Comparison of ENCODE assay signal across 8 cellular contexts in the genomic region with DNA sequence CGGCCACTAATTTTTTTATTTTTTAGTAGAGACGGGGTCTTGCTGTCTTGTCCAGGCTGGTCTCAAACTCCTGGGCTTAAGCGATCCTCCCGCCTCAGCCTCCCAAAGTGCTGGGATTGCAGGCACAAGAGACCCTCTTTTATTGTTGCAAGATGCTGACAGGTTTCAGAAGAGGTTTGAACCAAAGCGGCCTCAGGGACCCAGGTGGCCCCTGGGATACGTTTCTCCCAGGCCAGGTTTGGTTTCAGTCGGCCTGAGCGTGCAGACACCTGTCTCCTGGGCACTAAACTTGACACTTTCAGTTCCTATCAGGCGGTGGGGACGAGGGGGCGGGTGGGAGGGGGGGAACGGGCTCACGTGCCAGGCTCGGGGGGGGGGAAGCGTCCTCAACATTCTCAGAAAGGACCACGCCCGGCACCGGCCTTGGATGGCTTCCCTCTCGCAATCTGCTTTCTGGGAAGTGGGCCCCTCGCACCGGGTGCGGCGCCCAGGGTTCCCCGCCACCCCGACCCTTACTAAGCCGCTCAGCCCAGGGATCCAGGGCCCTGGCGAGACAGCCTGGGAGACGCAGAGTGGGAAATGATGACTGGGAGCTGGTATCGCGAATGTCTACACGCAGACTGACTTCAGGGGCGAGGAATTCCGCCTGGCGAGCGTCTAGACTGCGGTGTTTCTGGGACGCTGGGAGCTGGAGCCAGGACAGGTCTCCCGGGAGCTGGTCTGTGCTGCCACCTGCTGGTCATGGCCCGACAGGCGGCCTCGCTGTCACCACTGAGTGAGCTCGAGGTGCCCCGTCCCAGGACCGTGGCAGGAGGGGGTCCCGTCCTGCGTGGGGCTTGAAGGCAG.
DNase-seq lines count a peak whose midpoint lies in the region; ATAC-seq and TF ChIP-seq lines count a peak whose summit lies in the region.

No MANE protein-coding gene starts in this region.

- peak overlapping the region; percentile 60 for H3K9ac ChIP-seq in HCT116 (ENCODE audit: low read length)

- no peaks in the 10 kb centered on the region for H3K9me2 ChIP-seq in HCT116 (ENCODE audit: insufficient read depth)

- no peak overlapping the region for H2AFZ ChIP-seq in HCT116 (ENCODE audit: low read depth, low read length, poor library complexity, severe bottlenecking)

- H3K27me3 Mint-ChIP-seq in activated CD4-positive, alpha-beta T cell treated with anti-CD3 and anti-CD28 coated beads for 36 hours, result peaks cover 5% of the 10 kb centered on the region

- H3K4me3 ChIP-seq in HCT116 (replicated peaks in 1 of 2; ENCODE audit: low read depth in 1 of 2, low read length in 2 of 2), result peak overlapping the region; percentile 36 to 51
- peak overlapping the region; percentile 44 for H3K4me3 ChIP-seq in choroid plexus epithelial cell (ENCODE audit: low read depth, low read length)

- no peak for TF ChIP-seq POLR2A in HCT116 (IDR thresholded peaks at IDR 0.05; ENCODE audit: borderline replicate concordance, extremely low read depth, insufficient read depth, insufficient read length)

- no peaks in the 10 kb centered on the region for H3K27me3 ChIP-seq in HCT116 (ENCODE audit: insufficient read depth, low read length)

- TF ChIP-seq CTCF in HCT116 (IDR thresholded peaks at IDR 0.05 in 2 of 3, conservative IDR thresholded peaks at IDR 0.05 in 1 of 3; ENCODE audit: borderline replicate concordance in 1 of 3, insufficient read depth in 1 of 3, low read depth in 2 of 3, low read length in 2 of 3) (peak; percentile 90 to 95 (median 91)), choroid plexus epithelial cell (conservative IDR thresholded peaks at IDR 0.05; ENCODE audit: low read depth, low read length) (peak; percentile 98)

- H3K79me2 ChIP-seq in HCT116 (ENCODE audit: insufficient read depth, low read length), result no peaks in the 10 kb centered on the region

- RAD21 ChIA-PET in HCT116 (lab: Charles Lee; ENCODE audit: low non-redundant PET in 1 of 2, low total read pairs in 2 of 2, uncharacterized antibody in 2 of 2, unreplicated experiment in 2 of 2), result interaction anchor here (0.7 to 2.0 kb wide), 13 partner anchors 26 to 283 kb away, joined by 3 to 11 read pairs (median 4); partner anchors contain the start of genes GADD45B (in 2 of the 2) and LSM7 (in 1 of the 2)

- no peaks in the 10 kb centered on the region for H3K9me3 ChIP-seq in HCT116 (ENCODE audit: control insufficient read depth in 1 of 2, insufficient read depth in 1 of 2, low read depth in 1 of 2, low read length in 2 of 2)

- H3K4me2 ChIP-seq in HCT116 (ENCODE audit: low read length), result peak overlapping the region; percentile 95

- H3K27ac ChIP-seq in HCT116 (ENCODE audit: low read depth, low read length), result no peak overlapping the region

- H3K36me3 Mint-ChIP-seq in activated CD4-positive, alpha-beta T cell treated with anti-CD3 and anti-CD28 coated beads for 36 hours (ENCODE audit: low read depth), result peaks cover under 1% of the 10 kb centered on the region

- ATAC-seq in HCT116, result peak; percentile 94
- peak; percentile 67 for ATAC-seq in activated CD4-positive, alpha-beta T cell treated with anti-CD3 and anti-CD28 coated beads for 36 hours
- peak; percentile 96 for ATAC-seq in left lobe of liver
- ATAC-seq in GM21390 (IDR thresholded peaks at IDR 0.05; ENCODE audit: unreplicated experiment), result no peak

- peak; percentile 96 for DNase-seq in Daoy (ENCODE audit: low read depth)
- DNase-seq in HCT116 (ENCODE audit: low read depth, low spot score), result peak; percentile 59
- DNase-seq in NCI-H2029 (lab: John Stamatoyannopoulos, UW), result peak; percentile 66
- peak; percentile 96 for DNase-seq in activated CD4-positive, alpha-beta T cell treated with anti-CD3 and anti-CD28 coated beads for 36 hours
- DNase-seq in choroid plexus epithelial cell (ENCODE audit: low read depth), result peak; percentile 94
- peak; percentile 93 for DNase-seq in left lobe of liver (ENCODE audit: low spot score)
- peak; percentile 89 to 93 for DNase-seq in stimulated activated CD4-positive, alpha-beta T cell treated with anti-CD3 and anti-CD28 coated beads, Interleukin-1b, Interleukin-23, amount 100 ng/mL, for 4 hours (ENCODE audit: low read depth in 2 of 2)

- H3K4me1 Mint-ChIP-seq in activated CD4-positive, alpha-beta T cell treated with anti-CD3 and anti-CD28 coated beads for 36 hours, result peaks cover 53% of the 10 kb centered on the region

- H3K27ac Mint-ChIP-seq in activated CD4-positive, alpha-beta T cell treated with anti-CD3 and anti-CD28 coated beads for 36 hours, result peak overlapping the region; percentile 83

- peaks cover 8 to 21% of the 10 kb centered on the region in 2 experiments; a peak in 3 of 4 replicates for H3K4me1 ChIP-seq in HCT116 (ENCODE audit: control insufficient read depth in 1 of 2, insufficient read depth in 2 of 2, low read length in 2 of 2)

- H3K4me3 Mint-ChIP-seq in activated CD4-positive, alpha-beta T cell treated with anti-CD3 and anti-CD28 coated beads for 36 hours, result peak overlapping the region; percentile 71

- POLR2A ChIA-PET in HCT116 (lab: Charles Lee), result interaction anchor here (0.6 to 8.0 kb wide), 7 partner anchors 10 to 141 kb away, joined by 3 to 67 read pairs (median 4); partner anchors contain the start of gene GADD45B
- POLR2A ChIA-PET in activated CD4-positive, alpha-beta T cell treated with anti-CD3 and anti-CD28 coated beads for 36 hours (lab: Charles Lee), result interaction anchor here (0.5 to 4.8 kb wide), 6 partner anchors 10 to 139 kb away, joined by 3 to 55 read pairs (median 6); partner anchors contain the start of gene GADD45B

- intact Hi-C loops in HCT116 (cut with micrococcal nuclease), result loop anchor here (1.0 to 10.0 kb wide), 4 partner anchors 32 to 456 kb away; partner anchors contain the start of gene AP3D1
- intact Hi-C loops in activated CD4-positive, alpha-beta T cell treated with anti-CD3 and anti-CD28 coated beads for 36 hours (cut with DNase I, micrococcal nuclease), result loop anchor here (1.0 to 10.0 kb wide), 6 partner anchors 26 to 456 kb away; partner anchors contain the start of genes AP3D1 (in 1 of the 2), PLEKHJ1 (in 1 of the 2) and SF3A2 (in 1 of the 2)

- no peaks in the 10 kb centered on the region for H4K20me1 ChIP-seq in HCT116 (ENCODE audit: insufficient read depth)

- H3K36me3 ChIP-seq in HCT116 (ENCODE audit: control insufficient read depth in 1 of 2, insufficient read depth in 2 of 2, low read length in 2 of 2), result no peaks in the 10 kb centered on the region

- no peaks in the 10 kb centered on the region for H3K9me3 Mint-ChIP-seq in activated CD4-positive, alpha-beta T cell treated with anti-CD3 and anti-CD28 coated beads for 36 hours (ENCODE audit: low read depth)

- BruUV-seq in HCT116 (replicated peaks; lab: Mats Ljungman, UMichigan), result no TSS peak

- CTCF ChIA-PET in HCT116 (lab: Charles Lee), result interaction anchor here (0.6 to 3.1 kb wide), 29 partner anchors 9 to 455 kb away, joined by 3 to 23 read pairs (median 5); partner anchors contain the start of genes GADD45B, LMNB2 and TIMM13
- CTCF ChIA-PET in activated CD4-positive, alpha-beta T cell treated with anti-CD3 and anti-CD28 coated beads for 36 hours (lab: Charles Lee), result interaction anchor here (0.6 to 5.0 kb wide), 27 partner anchors 10 to 530 kb away, joined by 3 to 65 read pairs (median 4); partner anchors contain the start of genes GADD45B and LMNB2

- TF ChIP-seq RAD21 in HCT116 (IDR thresholded peaks at IDR 0.05; ENCODE audit: low read depth), result peak; percentile 99

TF ChIP-seq in HCT116, 20 proteins besides CTCF, POLR2A, EP300 and RAD21:
- TF ChIP-seq POLR2AphosphoS5 (IDR thresholded peaks at IDR 0.05; ENCODE audit: low read depth, low read length) (peak; percentile 51), YY1 (IDR thresholded peaks at IDR 0.05; ENCODE audit: extremely low read depth, insufficient replicate concordance, low read depth, low read length) (peak; percentile 57), TCF7L2 (IDR thresholded peaks at IDR 0.05; ENCODE audit: borderline replicate concordance, extremely low read depth, insufficient read depth, insufficient read length) (peak; percentile 19), SIN3A (IDR thresholded peaks at IDR 0.05; ENCODE audit: low read depth) (no peak), JUND (IDR thresholded peaks at IDR 0.05) (no peak), SP1 (IDR thresholded peaks at IDR 0.05; ENCODE audit: low read depth) (no peak)
- TF ChIP-seq, protein P1, sequence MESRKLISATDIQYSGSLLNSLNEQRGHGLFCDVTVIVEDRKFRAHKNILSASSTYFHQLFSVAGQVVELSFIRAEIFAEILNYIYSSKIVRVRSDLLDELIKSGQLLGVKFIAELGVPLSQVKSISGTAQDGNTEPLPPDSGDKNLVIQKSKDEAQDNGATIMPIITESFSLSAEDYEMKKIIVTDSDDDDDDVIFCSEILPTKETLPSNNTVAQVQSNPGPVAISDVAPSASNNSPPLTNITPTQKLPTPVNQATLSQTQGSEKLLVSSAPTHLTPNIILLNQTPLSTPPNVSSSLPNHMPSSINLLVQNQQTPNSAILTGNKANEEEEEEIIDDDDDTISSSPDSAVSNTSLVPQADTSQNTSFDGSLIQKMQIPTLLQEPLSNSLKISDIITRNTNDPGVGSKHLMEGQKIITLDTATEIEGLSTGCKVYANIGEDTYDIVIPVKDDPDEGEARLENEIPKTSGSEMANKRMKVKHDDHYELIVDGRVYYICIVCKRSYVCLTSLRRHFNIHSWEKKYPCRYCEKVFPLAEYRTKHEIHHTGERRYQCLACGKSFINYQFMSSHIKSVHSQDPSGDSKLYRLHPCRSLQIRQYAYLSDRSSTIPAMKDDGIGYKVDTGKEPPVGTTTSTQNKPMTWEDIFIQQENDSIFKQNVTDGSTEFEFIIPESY (IDR thresholded peaks at IDR 0.05; ENCODE audit: extremely low read depth, insufficient replicate concordance, low read length), result no peak
- TF ChIP-seq, protein P2, sequence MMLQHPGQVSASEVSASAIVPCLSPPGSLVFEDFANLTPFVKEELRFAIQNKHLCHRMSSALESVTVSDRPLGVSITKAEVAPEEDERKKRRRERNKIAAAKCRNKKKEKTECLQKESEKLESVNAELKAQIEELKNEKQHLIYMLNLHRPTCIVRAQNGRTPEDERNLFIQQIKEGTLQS (IDR thresholded peaks at IDR 0.05), result no peak
